Comparison of ENCODE assay signal across 32 cellular contexts in the genomic region with DNA sequence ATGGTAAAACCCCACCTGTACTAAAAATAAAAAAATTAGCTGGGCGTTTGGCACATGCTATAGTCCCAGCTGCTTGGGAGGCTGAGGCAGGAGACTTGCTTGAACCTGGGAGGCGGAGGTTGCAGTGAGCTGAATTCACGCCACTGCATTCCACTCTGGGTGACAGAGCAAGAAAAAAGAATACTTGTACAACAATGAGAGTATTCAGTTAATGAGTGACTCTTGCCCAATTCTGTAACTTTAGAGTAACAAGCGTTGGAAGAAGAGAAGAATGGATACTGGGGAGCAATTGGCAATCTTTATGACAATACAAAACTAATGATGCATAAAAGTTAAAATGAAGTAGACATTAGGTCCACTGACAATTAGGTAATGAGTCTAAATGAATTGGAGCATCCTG. TPM values are rescaled to one million over a fixed set of nuclear protein-coding genes. Genes with fewer than 3 reads are reported as not detected.
"Had no signal": no experiment of that assay in that cellular context is flagged by ENCODE, and none has a peak within 500 bp of the region (broad histone marks: within the 10 kb centered on the region; RNA-seq: fewer than 3 reads in every experiment).

No MANE protein-coding gene starts in this region.

- H3K9me3 ChIP-seq: esophagus muscularis mucosa, heart right ventricle, ovary, thyroid gland, vagina had no signal

- H3K4me1 ChIP-seq: foreskin keratinocyte had no signal

- FAIRE-seq: colon had no signal

- H3K4me1 Mint-ChIP-seq: memory B cell had no signal

- H3K27me3 ChIP-seq: dorsolateral prefrontal cortex, esophagus muscularis mucosa, foreskin keratinocyte, heart right ventricle, ovary, thyroid gland, vagina had no signal

- ATAC-seq: foreskin keratinocyte; heart right ventricle; left lobe of liver; natural killer cell; sciatic nerve; stimulated activated naive CD8-positive, alpha-beta T cell treated with anti-CD3 and anti-CD28 coated beads, Interleukin-15, amount 100 ng/mL, for 72 hours had no signal

- H3K9me3 Mint-ChIP-seq: immature natural killer cell; memory B cell; natural killer cell; stimulated activated naive CD8-positive, alpha-beta T cell treated with anti-CD3 and anti-CD28 coated beads, Interleukin-15, amount 100 ng/mL, for 72 hours had no signal

- H3K27ac ChIP-seq: epithelial cell of prostate, esophagus muscularis mucosa, foreskin keratinocyte, heart right ventricle, ovary, thyroid gland, vagina had no signal

- H3K36me3 ChIP-seq: ovary had no signal

- DNase-seq: dorsolateral prefrontal cortex; effector CD4-positive, alpha-beta T cell; foreskin keratinocyte; glutamatergic neuron; heart right ventricle; hypothalamus; immature natural killer cell; islet precursor cell; natural killer cell; occipital lobe; ovary; posterior cingulate gyrus; stimulated activated CD4-positive, alpha-beta T cell treated with anti-CD3 and anti-CD28 coated beads, Interleukin-12 subunit alpha, Interleukin-12 subunit beta, amount 100 ng/mL, for 4 hours; stimulated activated CD4-positive, alpha-beta T cell treated with anti-CD3 and anti-CD28 coated beads, Interleukin-1b, Interleukin-23, amount 100 ng/mL, for 48 hours; stimulated activated CD4-positive, alpha-beta T cell treated with anti-CD3 and anti-CD28 coated beads, Interleukin-4, amount 100 ng/mL, for 1 hour; stimulated activated CD8-positive, alpha-beta memory T cell treated with anti-CD3 and anti-CD28 coated beads, Interleukin-4, amount 100 ng/mL, for 48 hours; stimulated activated naive CD4-positive, alpha-beta T cell; stimulated activated naive CD8-positive, alpha-beta T cell treated with anti-CD3 and anti-CD28 coated beads, Interleukin-15, amount 100 ng/mL, for 72 hours; thyroid gland; trophoblast cell had no signal

- H3K36me3 Mint-ChIP-seq: immature natural killer cell, natural killer cell had no signal

- H3K4me2 ChIP-seq: smooth muscle cell had no signal

- H3K27me3 Mint-ChIP-seq: memory B cell; stimulated activated naive CD8-positive, alpha-beta T cell treated with anti-CD3 and anti-CD28 coated beads, Interleukin-15, amount 100 ng/mL, for 72 hours had no signal

- H3K4me3 Mint-ChIP-seq: immature natural killer cell; memory B cell; natural killer cell; stimulated activated naive CD8-positive, alpha-beta T cell treated with anti-CD3 and anti-CD28 coated beads, Interleukin-15, amount 100 ng/mL, for 72 hours had no signal

- H3K27ac Mint-ChIP-seq: immature natural killer cell; memory B cell; natural killer cell; stimulated activated naive CD8-positive, alpha-beta T cell treated with anti-CD3 and anti-CD28 coated beads, Interleukin-15, amount 100 ng/mL, for 72 hours had no signal

- H3K4me3 ChIP-seq: dorsolateral prefrontal cortex, esophagus muscularis mucosa, heart right ventricle, lung, ovary, smooth muscle cell, thyroid gland, vagina had no signal

RNA-seq across cellular contexts. Expression of a gene that starts 10.5 kb away (rescaled TPM):
- total RNA-seq: occipital lobe, pulmonary artery endothelial cell, temporal lobe had no signal
- polyA plus RNA-seq: immature natural killer cell, neural cell had no signal
